In the genomic region with DNA sequence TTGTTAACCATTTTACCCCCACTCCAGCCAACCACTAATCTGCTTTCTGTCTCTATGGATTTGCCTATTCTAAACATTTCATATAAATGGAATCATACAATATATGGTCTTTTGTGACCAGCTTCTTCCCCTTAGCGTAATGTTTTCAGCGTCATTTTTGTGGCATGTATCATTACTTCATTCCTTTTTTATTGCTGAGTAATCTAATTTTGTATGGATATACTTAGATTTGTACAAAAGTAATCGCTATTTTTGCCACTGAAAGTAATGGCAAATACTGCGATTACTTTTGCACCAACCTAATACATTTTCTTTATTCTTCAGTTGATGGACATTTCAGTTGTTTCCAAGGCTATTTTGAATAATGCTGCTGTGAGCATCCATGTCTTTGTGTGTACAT, we compare ENCODE assay signal across 24 cellular contexts.
"Had no signal": no experiment of that assay in that cellular context is flagged by ENCODE, and none has a peak within 500 bp of the region (broad histone marks: within the 10 kb centered on the region; RNA-seq: fewer than 3 reads in every experiment).

No MANE protein-coding gene starts in this region.

- ATAC-seq: effector memory CD8-positive, alpha-beta T cell; esophagus mucosa; gastrocnemius medialis; heart right ventricle; left cardiac atrium; left lung; left ventricle myocardium superior; lower lobe of right lung; mucosa of descending colon had no signal

- DNase-seq: colonic mucosa; cortex of kidney; effector CD8-positive, alpha-beta T cell; effector memory CD8-positive, alpha-beta T cell; endodermal cell; erythroblast; esophagus squamous epithelium; foreskin melanocyte; gastrocnemius medialis; glutamatergic neuron; head of caudate nucleus; heart right ventricle; hippocampal formation; left cardiac atrium; left lung; left ventricle myocardium superior; lower lobe of right lung; mesenchymal stem cell; mucosa of descending colon; naive B cell had no signal

- H3K27ac ChIP-seq: colonic mucosa, epithelial cell of prostate, esophagus squamous epithelium, gastrocnemius medialis, heart right ventricle, left lung, lower lobe of right lung had no signal

- FAIRE-seq: endometrium, keratinocyte had no signal

- H3K4me1 ChIP-seq: colonic mucosa, esophagus squamous epithelium, gastrocnemius medialis, heart right ventricle, left lung, lower lobe of right lung had no signal

- H3K4me3 ChIP-seq: colonic mucosa, esophagus squamous epithelium, gastrocnemius medialis, heart right ventricle, left lung, lower lobe of right lung, mucosa of descending colon had no signal

- H3K9me3 ChIP-seq: colonic mucosa, esophagus squamous epithelium, gastrocnemius medialis, lower lobe of right lung, mucosa of descending colon had no signal

- H3K36me3 ChIP-seq: colonic mucosa, esophagus squamous epithelium, gastrocnemius medialis had no signal

- H3K27me3 ChIP-seq: colonic mucosa, esophagus squamous epithelium, gastrocnemius medialis, heart right ventricle, left lung had no signal
